In genomic region chr1:224613486-224613885, GRCh38 we compare ENCODE assay signal across 1 cellular context.
"Had no signal": no experiment of that assay in that cellular context is flagged by ENCODE, and none has a peak within 500 bp of the region (broad histone marks: within the 10 kb centered on the region; RNA-seq: fewer than 3 reads in every experiment).

No MANE protein-coding gene starts in this region.

- H3K4me3 ChIP-seq: MG63 had no signal

- H3K9me3 ChIP-seq: MG63 had no signal

- H3K36me3 ChIP-seq: MG63 had no signal
